ENCODE assay signal across 8 cellular contexts in the genomic region with DNA sequence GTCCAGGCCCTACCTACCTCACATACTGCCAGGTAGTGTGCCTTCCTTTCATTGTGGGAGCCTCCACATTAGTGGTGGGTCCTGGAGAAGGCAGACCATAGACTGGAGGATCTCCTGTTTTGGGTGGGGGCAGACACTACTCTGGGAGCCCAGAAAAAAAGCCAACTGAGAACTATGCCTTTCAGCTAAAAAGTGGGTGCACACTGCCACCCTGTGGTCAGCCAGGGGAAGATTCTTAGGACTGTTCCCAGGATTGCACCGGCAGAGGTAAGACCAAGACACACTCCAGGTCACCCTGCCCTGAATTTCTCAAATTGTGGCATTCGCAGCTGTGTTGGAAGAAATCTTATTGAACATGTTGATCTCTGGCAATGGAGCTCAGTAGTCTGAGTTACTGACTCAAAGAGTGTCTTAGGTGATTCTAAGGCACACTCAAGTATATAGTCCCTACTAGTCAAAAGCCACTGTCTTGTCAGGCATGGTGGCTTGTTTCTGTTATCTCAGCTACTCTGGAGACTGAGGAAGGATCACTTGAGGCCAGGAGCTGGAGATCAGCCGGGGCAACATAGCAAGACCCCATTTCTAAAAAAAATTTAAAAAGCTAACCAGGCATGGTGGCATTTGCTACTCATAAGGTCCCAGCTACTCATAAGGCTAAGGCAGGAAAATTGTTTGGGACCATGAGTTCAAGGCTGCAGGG. TPM values are rescaled to one million over a fixed set of nuclear protein-coding genes. Genes with fewer than 3 reads are reported as not detected.
DNase-seq lines count a peak whose midpoint lies in the region; ATAC-seq and TF ChIP-seq lines count a peak whose summit lies in the region.

No MANE protein-coding gene starts in this region.

- H3K27me3 Mint-ChIP-seq in Calu3 (ENCODE audit: unreplicated experiment) (peaks cover 22% of the 10 kb centered on the region), memory B cell (peaks cover 6% of the 10 kb centered on the region)

- H3K4me1 Mint-ChIP-seq in Calu3 (ENCODE audit: low read depth, unreplicated experiment): peaks cover 10% of the 10 kb centered on the region
- peaks cover 28% of the 10 kb centered on the region for H3K4me1 Mint-ChIP-seq in memory B cell

- intact Hi-C loops in Calu3 (cut with micrococcal nuclease; ENCODE audit: unreplicated experiment): loop anchor here (1.0 kb wide), 1 partner anchor 22 kb away; the partner anchor contains the start of gene RPP25L

- H3K27ac Mint-ChIP-seq in Calu3 (ENCODE audit: unreplicated experiment): no peak overlapping the region
- no peak overlapping the region for H3K27ac Mint-ChIP-seq in memory B cell

- peak; percentile 26 for ATAC-seq in memory B cell (ENCODE audit: low read depth)

- DNase-seq in Calu3: peak; percentile 70
- DNase-seq in HCEC 1CT: peak; percentile 49
- peak; percentile 49 for DNase-seq in NCI-H526 treated with DMSO at 0.1 percent for 48 hours (lab: John Stamatoyannopoulos, UW)
- peak; percentile 56 to 69 for DNase-seq in activated CD4-positive, alpha-beta T cell treated with anti-CD3 and anti-CD28 coated beads, Interleukin-2, amount 50 U/mL, for 24 hours (ENCODE audit: low read depth in 1 of 2, low spot score in 1 of 2)
- peak; percentile 82 for DNase-seq in ecto neural progenitor cell (ENCODE audit: low spot score)
- DNase-seq in memory B cell (ENCODE audit: low spot score in 2 of 2): peak; percentile 69 to 73
- DNase-seq in stimulated activated CD8-positive, alpha-beta memory T cell treated with anti-CD3 and anti-CD28 coated beads, Interleukin-2, amount 100 ng/mL, for 1 hour (ENCODE audit: low read depth in 2 of 2): peak; percentile 55 to 60
- DNase-seq in SHP77 treated with DMSO at 0.1 percent for 48 hours (lab: John Stamatoyannopoulos, UW): no peak

- no peaks in the 10 kb centered on the region for H3K9me3 Mint-ChIP-seq in Calu3 (ENCODE audit: low read depth, unreplicated experiment)
- no peaks in the 10 kb centered on the region for H3K9me3 Mint-ChIP-seq in memory B cell

- TF ChIP-seq CTCF in Calu3 (IDR thresholded peaks at IDR 0.05; ENCODE audit: unreplicated experiment): peak; percentile 48

- H3K36me3 Mint-ChIP-seq in Calu3 (ENCODE audit: insufficient read depth, unreplicated experiment) (peaks cover 16% of the 10 kb centered on the region), memory B cell (peaks cover 2% of the 10 kb centered on the region)

- H3K4me3 Mint-ChIP-seq in Calu3 (ENCODE audit: low read depth, unreplicated experiment) (no peak overlapping the region), memory B cell (no peak overlapping the region)

- CTCF ChIA-PET in Calu3 (lab: Charles Lee): interaction anchor here (0.6 to 1.0 kb wide), 3 partner anchors 22 to 356 kb away, joined by 3 to 4 read pairs (median 3); partner anchors contain the start of genes DNAJB5 and RPP25L

- no TSS peak for BruUV-seq in Calu3 (replicated peaks; lab: Mats Ljungman, UMichigan)

RNA-seq across cellular contexts. Expression of gene SIGMAR1, which starts 3.6 kb away (rescaled TPM):
- 65.6 and 80.1 TPM in 2 replicates for total RNA-seq in Calu3 (2022)

RNA-seq across cellular contexts. Expression of gene ARID3C, which starts 5.1 kb away (rescaled TPM):
- not detected in 2 replicates for total RNA-seq in Calu3 (2022)

RNA-seq across cellular contexts. Expression of gene GALT, which starts 12.5 kb away (rescaled TPM):
- total RNA-seq in Calu3 (2022): 25.7 and 26.6 TPM in 2 replicates

RNA-seq across cellular contexts. Expression of gene DCTN3, which starts 13.7 kb away (rescaled TPM):
- total RNA-seq in Calu3 (2022): 50.8 and 51.8 TPM in 2 replicates

RNA-seq across cellular contexts. Expression of gene IL11RA, which starts 18.0 kb away (rescaled TPM):
- total RNA-seq in Calu3 (2022): 6.8 and 8.7 TPM in 2 replicates
